ENCODE assay signal across 2 cellular contexts in genomic region chr17:50762177-50762576, GRCh38.
TF ChIP-seq lines count a peak whose summit lies in the region.

No MANE protein-coding gene starts in this region.

TF ChIP-seq in HEK293, 187 proteins besides CTCF, POLR2A, EP300 and RAD21:
- TF ChIP-seq BCL11B (tag by site-specific recombination; IDR thresholded peaks at IDR 0.05; ENCODE audit: low read depth): no peak
- no peak for TF ChIP-seq ZSCAN18 (tag by site-specific recombination; IDR thresholded peaks at IDR 0.05)
- peak; percentile 75 for TF ChIP-seq ZNF121 (tag by site-specific recombination; IDR thresholded peaks at IDR 0.05)
- peak; percentile 46 for TF ChIP-seq SCRT2 (tag by site-specific recombination; IDR thresholded peaks at IDR 0.05)
- no peak for TF ChIP-seq ZBTB49 (tag by site-specific recombination; IDR thresholded peaks at IDR 0.05; ENCODE audit: low read depth)
- TF ChIP-seq SP2 (tag by site-specific recombination; IDR thresholded peaks at IDR 0.05): no peak
- no peak for TF ChIP-seq ZNF792 (tag by site-specific recombination; IDR thresholded peaks at IDR 0.05)
- peak; percentile 95 for TF ChIP-seq ZNF184 (tag by site-specific recombination; IDR thresholded peaks at IDR 0.05)

TF ChIP-seq in K562, 482 proteins besides CTCF, POLR2A, EP300 and RAD21:
- TF ChIP-seq ZBTB34 (CRISPR knock-in tag; IDR thresholded peaks at IDR 0.05) (no peak), ZNF184 (CRISPR knock-in tag; IDR thresholded peaks at IDR 0.05) (peak; percentile 70; the same call in 1 of the 2 replicates), KHSRP (IDR thresholded peaks at IDR 0.05) (no peak), CBX5 (IDR thresholded peaks at IDR 0.05; ENCODE audit: borderline replicate concordance, low read depth) (no peak), RB1 (IDR thresholded peaks at IDR 0.05; ENCODE audit: low read depth) (no peak), HNRNPLL (IDR thresholded peaks at IDR 0.05; ENCODE audit: low read depth, low read length, poor library complexity, severe bottlenecking) (no peak)
